Comparison of ENCODE assay signal across 16 cellular contexts in genomic region chr20:43953919-43954617, GRCh38. TPM values are rescaled to one million over a fixed set of nuclear protein-coding genes. Genes with fewer than 3 reads are reported as not detected.
A peak's percentile ranks its signal among the peaks of the same experiment; 100 is the strongest.
DNase-seq lines count a peak whose midpoint lies in the region; ATAC-seq and TF ChIP-seq lines count a peak whose summit lies in the region.
"Had no signal": no experiment of that assay in that cellular context is flagged by ENCODE, and none has a peak within 500 bp of the region (broad histone marks: within the 10 kb centered on the region; RNA-seq: fewer than 3 reads in every experiment).

No MANE protein-coding gene starts in this region.

- ATAC-seq in effector memory CD8-positive, alpha-beta T cell (replicated peaks): no peak
- no peak for ATAC-seq in GM18511 (IDR thresholded peaks at IDR 0.05; ENCODE audit: unreplicated experiment)

- peak overlapping the region; percentile 19; the same call in 1 of the 2 replicates for H2AFZ ChIP-seq in OCI-LY7 (ENCODE audit: low read length)

- BruUV-seq in OCI-LY7 (replicated peaks; lab: Mats Ljungman, UMichigan): no TSS peak

- CTCF ChIA-PET in OCI-LY7 (lab: Charles Lee; ENCODE audit: unreplicated experiment): no interaction called here

- intact Hi-C loops in OCI-LY7 (cut with micrococcal nuclease; ENCODE audit: unreplicated experiment): no loop called here
- intact Hi-C loops in dorsolateral prefrontal cortex (cut with DNase I): no loop called here

- no peak overlapping the region for H3K4me2 ChIP-seq in OCI-LY7 (ENCODE audit: low read length)
- H3K4me2 ChIP-seq: smooth muscle cell had no signal

- H3K27me3 Mint-ChIP-seq in effector memory CD8-positive, alpha-beta T cell: peaks cover 24 to 37% of the 10 kb centered on the region in 2 donors

- H3K9me3 Mint-ChIP-seq in effector memory CD8-positive, alpha-beta T cell: no peaks in the 10 kb centered on the region
- H3K9me3 Mint-ChIP-seq: nephron had no signal

- H3K4me3 Mint-ChIP-seq in effector memory CD8-positive, alpha-beta T cell: peak overlapping the region; percentile 70 to 75
- H3K4me3 Mint-ChIP-seq: nephron had no signal

- H3K27me3 ChIP-seq in dorsolateral prefrontal cortex: no peaks in the 10 kb centered on the region
- H3K27me3 ChIP-seq: colonic mucosa, Peyer's patch, vagina had no signal

- H3K9me3 ChIP-seq in OCI-LY7 (ENCODE audit: low read length): no peaks in the 10 kb centered on the region
- H3K9me3 ChIP-seq: colonic mucosa, Peyer's patch, vagina had no signal

- POLR2A ChIA-PET in OCI-LY7 (lab: Charles Lee): interaction anchor here (1.1 kb wide), 1 partner anchor 18 kb away, joined by 3 read pairs; no protein-coding TSS in a partner anchor

- H3K4me1 ChIP-seq in OCI-LY7 (ENCODE audit: insufficient read depth, low read length, poor library complexity, severe bottlenecking): peaks cover 30% of the 10 kb centered on the region
- H3K4me1 ChIP-seq: colonic mucosa had no signal

- peaks cover 9% of the 10 kb centered on the region for H3K36me3 Mint-ChIP-seq in effector memory CD8-positive, alpha-beta T cell (ENCODE audit: insufficient read depth)

- H3K36me3 ChIP-seq in OCI-LY7 (ENCODE audit: insufficient read depth, low read length): no peaks in the 10 kb centered on the region
- H3K36me3 ChIP-seq: colonic mucosa, Peyer's patch, vagina had no signal

- H3K79me2 ChIP-seq in OCI-LY7 (ENCODE audit: insufficient read depth, low read depth, low read length): no peaks in the 10 kb centered on the region

- DNase-seq in A172 (ENCODE audit: low spot score): peak; percentile 59
- DNase-seq in ELR (ENCODE audit: low read depth): peak; percentile 69
- DNase-seq in OCI-LY7 (ENCODE audit: low spot score): no peak
- no peak for DNase-seq in effector memory CD8-positive, alpha-beta T cell
- no peak for DNase-seq in activated CD4-positive, CD25-positive, alpha-beta regulatory T cell treated with anti-CD3 and anti-CD28 coated beads, Interleukin-2, amount 50 U/mL, for 72 hours
- no peak for DNase-seq in dorsolateral prefrontal cortex
- no peak for DNase-seq in NCI-H226
- DNase-seq: activated effector memory CD4-positive, alpha-beta T cell treated with anti-CD3 and anti-CD28 coated beads, Interleukin-2, amount 50 U/mL, for 16 hours; colonic mucosa; foreskin melanocyte; NCI-H2081 treated with DMSO at 0.1 percent for 48 hours had no signal

- H3K4me3 ChIP-seq in OCI-LY7 (ENCODE audit: low read depth, low read length, poor library complexity, severe bottlenecking) (no peak overlapping the region), dorsolateral prefrontal cortex (no peak overlapping the region)
- H3K4me3 ChIP-seq: colonic mucosa, Peyer's patch, smooth muscle cell, vagina had no signal

- no peaks in the 10 kb centered on the region for H4K20me1 ChIP-seq in OCI-LY7 (ENCODE audit: insufficient read depth, low read length)

- H3K4me1 Mint-ChIP-seq in effector memory CD8-positive, alpha-beta T cell (ENCODE audit: low read depth in 2 of 2): peaks cover 80 to 89% of the 10 kb centered on the region in 2 donors
- H3K4me1 Mint-ChIP-seq: nephron had no signal

- no peaks in the 10 kb centered on the region for H3K9me2 ChIP-seq in OCI-LY7 (ENCODE audit: insufficient read depth, low read length)

- H3K27ac ChIP-seq in OCI-LY7 (ENCODE audit: low read depth, low read length, poor library complexity, severe bottlenecking): no peak overlapping the region
- no peak overlapping the region for H3K27ac ChIP-seq in dorsolateral prefrontal cortex
- H3K27ac ChIP-seq: colonic mucosa, vagina had no signal

- H3K27ac Mint-ChIP-seq in effector memory CD8-positive, alpha-beta T cell: no peak overlapping the region
- H3K27ac Mint-ChIP-seq: nephron had no signal

- TF ChIP-seq CTCF in OCI-LY7 (conservative IDR thresholded peaks at IDR 0.05; ENCODE audit: low read length) (no peak), dorsolateral prefrontal cortex (IDR thresholded peaks at IDR 0.05 in 54 of 56, conservative IDR thresholded peaks at IDR 0.05 in 2 of 56; ENCODE audit: low read depth in 1 of 56, partially characterized antibody in 56 of 56) (no peak)

RNA-seq across cellular contexts. Expression of gene TOX2, which starts 39.4 kb away (rescaled TPM):
- total RNA-seq in A172 (2014; rRNA removed; shearing (Covaris generic)): 1.2 and 3.7 TPM in 2 replicates
- not detected in 2 replicates for total RNA-seq in OCI-LY7 (2014; rRNA removed; shearing (Covaris generic))
- total RNA-seq in OCI-LY7 (2022): 0.23 and 0.39 TPM in 2 replicates
- 10 to 100 TPM in 117 of 120 experiments, 1 to 10 TPM in 3; 5.5 to 33.1 (median 20.3) TPM for total RNA-seq in dorsolateral prefrontal cortex

Comparison
In these comparisons a context has a peak if more than half of its experiments do, and no peak if none do; other contexts are left out.
1. DNase-seq: peak in A172 (single experiment) and ELR (single experiment); none in OCI-LY7 (single experiment), effector memory CD8-positive, alpha-beta T cell (0 of 3), activated CD4-positive, CD25-positive, alpha-beta regulatory T cell treated with anti-CD3 and anti-CD28 coated beads, Interleukin-2, amount 50 U/mL, for 72 hours (single experiment), dorsolateral prefrontal cortex (0 of 10) and NCI-H226 (single experiment).